Comparison of ENCODE assay signal across 20 cellular contexts in the genomic region with DNA sequence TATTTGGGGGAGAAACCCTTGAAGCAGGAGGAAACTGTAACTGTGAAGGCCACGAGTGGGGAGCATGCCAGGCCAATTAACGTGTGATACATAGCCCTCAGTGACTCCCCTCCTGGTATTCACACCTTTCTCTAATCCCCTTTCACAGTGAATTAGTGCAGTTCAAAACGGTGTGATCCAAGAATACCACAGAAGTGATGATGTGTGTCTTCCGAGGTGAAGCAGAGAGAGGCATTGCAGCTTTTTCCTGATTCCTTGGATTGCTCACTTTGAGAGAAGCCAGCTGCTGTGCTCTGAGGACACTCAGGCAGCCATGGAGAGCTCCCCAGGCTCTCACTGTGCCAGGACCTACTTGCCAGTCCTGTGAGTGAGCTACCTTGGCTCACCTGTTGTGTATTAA. TPM values are rescaled to one million over a fixed set of nuclear protein-coding genes. Genes with fewer than 3 reads are reported as not detected.
DNase-seq lines count a peak whose midpoint lies in the region; ATAC-seq, FAIRE-seq and TF ChIP-seq lines count a peak whose summit lies in the region.
"Had no signal": no experiment of that assay in that cellular context is flagged by ENCODE, and none has a peak within 500 bp of the region (broad histone marks: within the 10 kb centered on the region; RNA-seq: fewer than 3 reads in every experiment).

No MANE protein-coding gene starts in this region.

- H4K91ac ChIP-seq in mesenchymal stem cell (ENCODE audit: low read length) = no peak overlapping the region

- intact Hi-C loops in K562 (cut with micrococcal nuclease) = no loop called here
- intact Hi-C loops in stomach (cut with DNase I; ENCODE audit: low total_unique reads) = no loop called here

- H3K27ac Mint-ChIP-seq in activated T-cell treated with anti-CD3 and anti-CD28 coated beads, Interleukin-2, amount 50 U/mL, for 72 hours = peak overlapping the region; percentile 9

- peaks cover 17% of the 10 kb centered on the region for H3K4me1 Mint-ChIP-seq in activated T-cell treated with anti-CD3 and anti-CD28 coated beads, Interleukin-2, amount 50 U/mL, for 72 hours (ENCODE audit: low read depth)

- H2BK120ac ChIP-seq in mesenchymal stem cell (ENCODE audit: low read depth, low read length) = no peak overlapping the region

- H3K9me3 Mint-ChIP-seq in activated T-cell treated with anti-CD3 and anti-CD28 coated beads, Interleukin-2, amount 50 U/mL, for 72 hours = no peaks in the 10 kb centered on the region
- H3K9me3 Mint-ChIP-seq: CD4-positive, CD25-positive, alpha-beta regulatory T cell had no signal

- no peaks in the 10 kb centered on the region for H3K27me3 Mint-ChIP-seq in activated T-cell treated with anti-CD3 and anti-CD28 coated beads, Interleukin-2, amount 50 U/mL, for 72 hours (ENCODE audit: low read depth)
- H3K27me3 Mint-ChIP-seq: CD4-positive, CD25-positive, alpha-beta regulatory T cell had no signal

- H3K4me3 ChIP-seq in K562 (no peak overlapping the region), mesenchymal stem cell (ENCODE audit: insufficient read depth in 1 of 2, low read depth in 1 of 2, low read length in 2 of 2) (no peak overlapping the region), stomach (no peak overlapping the region)
- H3K4me3 ChIP-seq: MG63, Peyer's patch had no signal

- H3K9ac ChIP-seq in K562 (ENCODE audit: insufficient read depth in 1 of 2, low read depth in 2 of 2, low read length in 2 of 2) = no peak overlapping the region
- no peak overlapping the region for H3K9ac ChIP-seq in mesenchymal stem cell (ENCODE audit: low read length)
- H3K9ac ChIP-seq: KMS-11 had no signal

- ATAC-seq in activated T-cell treated with anti-CD3 and anti-CD28 coated beads, Interleukin-2, amount 50 U/mL, for 72 hours (replicated peaks in 1 of 2) = no peak
- ATAC-seq in K562 = peak; percentile 29; the same call in 1 of the 3 replicates
- ATAC-seq in GM21423 (IDR thresholded peaks at IDR 0.05; ENCODE audit: unreplicated experiment) = no peak

- no TSS peak for BruUV-seq in K562 (replicated peaks; lab: Mats Ljungman, UMichigan)

- TF ChIP-seq EP300 in K562 (IDR thresholded peaks at IDR 0.05; ENCODE audit: low read length) = no peak
- no peak for TF ChIP-seq EP300 in stomach (IDR thresholded peaks at IDR 0.05)

- no peak overlapping the region for H2BK5ac ChIP-seq in mesenchymal stem cell (ENCODE audit: low read depth, low read length, poor library complexity, severe bottlenecking)

- no peak for FAIRE-seq in K562 (lab: Jason Lieb, UNC)
- FAIRE-seq: H1 had no signal

- H3K27ac ChIP-seq in K562 (ENCODE audit: extremely low read depth, low read depth, low read length) (no peak overlapping the region), mesenchymal stem cell (ENCODE audit: low read length, poor library complexity, severe bottlenecking) (no peak overlapping the region), stomach (no peak overlapping the region)
- H3K27ac ChIP-seq: KMS-11, Peyer's patch had no signal

- no peak overlapping the region for H2AK5ac ChIP-seq in mesenchymal stem cell (ENCODE audit: low read length, severe bottlenecking)

- peaks cover 14% of the 10 kb centered on the region for H3K79me2 ChIP-seq in K562 (ENCODE audit: control insufficient read depth, insufficient read depth, low read length)

- H3K14ac ChIP-seq in mesenchymal stem cell (ENCODE audit: low read length in 2 of 2) = no peak overlapping the region

- peaks cover 16% of the 10 kb centered on the region for H3K79me1 ChIP-seq in mesenchymal stem cell (replicated peaks; ENCODE audit: low read length, poor library complexity, severe bottlenecking)

- no peak overlapping the region for H3K4me3 Mint-ChIP-seq in activated T-cell treated with anti-CD3 and anti-CD28 coated beads, Interleukin-2, amount 50 U/mL, for 72 hours
- H3K4me3 Mint-ChIP-seq: CD4-positive, CD25-positive, alpha-beta regulatory T cell had no signal

- H2BK15ac ChIP-seq in mesenchymal stem cell (ENCODE audit: low read depth, poor library complexity, severe bottlenecking) = no peak overlapping the region

- no peak overlapping the region for H2BK12ac ChIP-seq in mesenchymal stem cell (ENCODE audit: low read length in 2 of 2)

- H4K20me1 ChIP-seq in K562 (replicated peaks; ENCODE audit: control insufficient read depth, insufficient read depth, low read length) = no peaks in the 10 kb centered on the region; the same call in 1 of the 2 replicates

- H3K23ac ChIP-seq in mesenchymal stem cell (ENCODE audit: low read length in 2 of 2) = no peak overlapping the region

- H3K36me3 ChIP-seq in K562 (ENCODE audit: control insufficient read depth, insufficient read depth, low read length) = peaks cover 78% of the 10 kb centered on the region
- H3K36me3 ChIP-seq in mesenchymal stem cell (ENCODE audit: control insufficient read depth in 1 of 2, insufficient read depth in 2 of 2, low read depth in 1 of 2, low read length in 2 of 2) = peaks cover 26 to 62% of the 10 kb centered on the region in 2 experiments
- peaks cover 43 to 95% (median 91%) of the 10 kb centered on the region in 4 donors for H3K36me3 ChIP-seq in stomach

- H3K36me3 Mint-ChIP-seq in activated T-cell treated with anti-CD3 and anti-CD28 coated beads, Interleukin-2, amount 50 U/mL, for 72 hours (ENCODE audit: insufficient read depth in 2 of 2) = peaks cover 13 to 34% of the 10 kb centered on the region in 2 donors

- POLR2A ChIA-PET in K562 (lab: Yijun Ruan, JAX) = interaction anchor here (1.1 kb wide), 1 partner anchor 16 kb away, joined by 4 read pairs; no protein-coding TSS in a partner anchor

- 89% methylated on average over 4 of the region's 4 CpGs for WGBS in K562 (ENCODE audit: insufficient coverage, low coverage, missing lambda C conversion rate)
- WGBS in mesenchymal stem cell = 38% methylated on average over 3 of the region's 4 CpGs
- whole genome bisulfite sequencing in stomach, 5 donors = 62 to 73% (median 68%) methylated on average over 4 of the region's 4 CpGs

- no peak overlapping the region for H2AFZ ChIP-seq in K562 (ENCODE audit: low read depth, low read length)
- no peak overlapping the region for H2AFZ ChIP-seq in mesenchymal stem cell (ENCODE audit: low read depth, low read length)

- no peak for TF ChIP-seq RAD21 in K562 (CRISPR knock-in tag; conservative IDR thresholded peaks at IDR 0.05 in 1 of 2, IDR thresholded peaks at IDR 0.05 in 1 of 2)

- CTCF ChIA-PET in K562 (lab: Yijun Ruan, JAX; ENCODE audit: low intra/inter-chr PET ratio) = no interaction called here

- no peak for DNase-seq in activated T-cell treated with anti-CD3 and anti-CD28 coated beads, Interleukin-2, amount 50 U/mL, for 72 hours
- DNase-seq in activated T-cell treated with anti-CD3 and anti-CD28 coated beads, Interleukin-2, amount 50 U/mL, for 48 hours = no peak
- no peak for DNase-seq in K562 (ENCODE audit: extremely low read depth in 1 of 4, low spot score in 3 of 4)
- peak; percentile 29 for DNase-seq in mesenchymal stem cell
- no peak for DNase-seq in stomach
- DNase-seq in NCI-H1694 treated with DMSO at 0.1 percent for 48 hours (lab: John Stamatoyannopoulos, UW) = no peak
- DNase-seq: AML-193; CD4-positive, CD25-positive, alpha-beta regulatory T cell; DMS79; MG63; NCI-H1105; NCI-H187; NCI-H510A; NCI-H82; Peyer's patch; Right ventricle myocardium superior had no signal

- no peak overlapping the region for H3K4me2 ChIP-seq in K562 (ENCODE audit: insufficient read depth, low read length)
- no peak overlapping the region for H3K4me2 ChIP-seq in mesenchymal stem cell (ENCODE audit: low read length, poor library complexity, severe bottlenecking)
- H3K4me2 ChIP-seq: KMS-11 had no signal

- H3K9me3 ChIP-seq in K562 (replicated peaks; ENCODE audit: control insufficient read depth, insufficient read depth, low read depth, low read length) = no peaks in the 10 kb centered on the region
- H3K9me3 ChIP-seq in mesenchymal stem cell (ENCODE audit: control insufficient read depth, low read length) = no peaks in the 10 kb centered on the region
- H3K9me3 ChIP-seq in stomach = no peaks in the 10 kb centered on the region
- H3K9me3 ChIP-seq: MG63, Peyer's patch had no signal

- in situ Hi-C loops in K562 (cut with MboI) = no loop called here

- no peaks in the 10 kb centered on the region for H3K4me1 ChIP-seq in K562 (replicated peaks in 1 of 2; ENCODE audit: control insufficient read depth in 2 of 2, insufficient read depth in 2 of 2, low read length in 2 of 2)
- no peaks in the 10 kb centered on the region for H3K4me1 ChIP-seq in mesenchymal stem cell (ENCODE audit: control insufficient read depth, insufficient read depth, low read depth, low read length)
- H3K4me1 ChIP-seq in stomach = no peaks in the 10 kb centered on the region
- H3K4me1 ChIP-seq: Peyer's patch had no signal

- TF ChIP-seq POLR2A in GM19193 (IDR thresholded peaks at IDR 0.05; ENCODE audit: extremely low read depth, insufficient read depth, insufficient read length) (peak; percentile 23), K562 (conservative IDR thresholded peaks at IDR 0.05) (no peak), stomach (IDR thresholded peaks at IDR 0.05) (no peak)

- no peaks in the 10 kb centered on the region for H3K27me3 ChIP-seq in K562 (ENCODE audit: control insufficient read depth in 2 of 2, insufficient read depth in 2 of 2, low read length in 2 of 2)
- no peaks in the 10 kb centered on the region for H3K27me3 ChIP-seq in mesenchymal stem cell (ENCODE audit: control insufficient read depth in 1 of 2, insufficient read depth in 1 of 2, low read length in 2 of 2)
- no peaks in the 10 kb centered on the region for H3K27me3 ChIP-seq in stomach
- H3K27me3 ChIP-seq: MG63, Peyer's patch had no signal

- no peaks in the 10 kb centered on the region for H3K9me1 ChIP-seq in K562 (ENCODE audit: control insufficient read depth, insufficient read depth, low read length)

- no peak overlapping the region for H4K8ac ChIP-seq in mesenchymal stem cell (ENCODE audit: low read length)

- no peak overlapping the region for H3K18ac ChIP-seq in mesenchymal stem cell (ENCODE audit: low read depth in 1 of 2, low read length in 2 of 2)

- no peak overlapping the region for H3K4ac ChIP-seq in mesenchymal stem cell (ENCODE audit: low read depth in 1 of 2, low read length in 2 of 2)

- TF ChIP-seq CTCF in K562 (IDR thresholded peaks at IDR 0.05 in 2 of 3, conservative IDR thresholded peaks at IDR 0.05 in 1 of 3; ENCODE audit: insufficient read depth in 2 of 3, low read depth in 1 of 3, low read length in 3 of 3) (no peak), stomach (IDR thresholded peaks at IDR 0.05) (no peak)

RNA-seq across cellular contexts. Expression of a gene that starts 17.3 kb away (rescaled TPM):
- 10 to 100 TPM; 59.1 to 65.9 TPM for total RNA-seq in activated T-cell treated with anti-CD3 and anti-CD28 coated beads, Interleukin-2, amount 50 U/mL, for 72 hours
- 57.2 and 75.5 TPM in 2 replicates for total RNA-seq in K562 (2011; cell fraction: chromatin; rRNA removed; ENCODE audit: low replicate concordance)
- total RNA-seq in K562 (2011; cell fraction: nucleolus; rRNA removed) = 83.6 and 99.9 TPM in 2 replicates
- 105 and 115 TPM in 2 replicates for total RNA-seq in K562 (2011; cell fraction: nucleoplasm; rRNA removed)
- 107 and 112 TPM in 2 replicates for total RNA-seq in K562 (2014; rRNA removed)
- total RNA-seq in K562 (2014; rRNA removed; fragmentation: Illumina TruSeq; extraction: Trizol) = 93.9 and 99.6 TPM in 2 replicates
- total RNA-seq in K562 (2015; rRNA removed; fragmentation: Illumina TruSeq; extraction: Trizol) = 85.4 and 86.4 TPM in 2 replicates
- total RNA-seq in K562 (2021) = 102 and 109 TPM in 2 replicates
- 72.7 and 94.3 TPM in 2 replicates for polyA plus RNA-seq in K562 (2011; rRNA removed)
- polyA plus RNA-seq in K562 (2011; cell fraction: cytosol; rRNA removed) = 39.7 and 62.8 TPM in 2 replicates
- polyA plus RNA-seq in K562 (2011; cell fraction: nucleus; rRNA removed) = 23.0 and 31.9 TPM in 2 replicates
- 56.0 and 68.5 TPM in 2 replicates for polyA plus RNA-seq in K562 (2012)
- polyA plus RNA-seq in K562 (2014; fragmentation: Illumina TruSeq; extraction: Trizol) = 63.9 and 81.7 TPM in 2 replicates
- 10 to 100 TPM; 18.7 to 22.7 TPM for polyA plus RNA-seq in K562 (2014; fragmentation: Nextera tagmentation; extraction: Ambion mirVana)
- polyA plus RNA-seq in K562 (2014; rRNA removed) = 87.3 and 91.8 TPM in 2 replicates
- 71.8 and 85.1 TPM in 2 replicates for polyA minus RNA-seq in K562 (2011; rRNA and poly(A)+ RNA removed)
- polyA minus RNA-seq in K562 (2011; cell fraction: cytosol; rRNA and poly(A)+ RNA removed) = 49.1 and 56.2 TPM in 2 replicates
- polyA minus RNA-seq in K562 (2011; cell fraction: nucleus; rRNA and poly(A)+ RNA removed) = 37.6 and 47.0 TPM in 2 replicates
- 53.0 TPM for polyA plus RNA-seq in mesenchymal stem cell (2013, experiment 1 of 2)
- polyA plus RNA-seq in mesenchymal stem cell (2013, experiment 2 of 2) = 54.4 TPM
- total RNA-seq in stomach = 100 to 1,000 TPM in 1 of 5 donors, 10 to 100 TPM in 3, 1 to 10 TPM in 1; 1.2 to 280 (median 62.7) TPM
- polyA plus RNA-seq in stomach = 10 to 100 TPM in 2 of 3 donors, 1 to 10 TPM in 1; 9.7 to 13.0 (median 12.5) TPM
